Comparison of ENCODE assay signal across 14 cellular contexts in the genomic region with DNA sequence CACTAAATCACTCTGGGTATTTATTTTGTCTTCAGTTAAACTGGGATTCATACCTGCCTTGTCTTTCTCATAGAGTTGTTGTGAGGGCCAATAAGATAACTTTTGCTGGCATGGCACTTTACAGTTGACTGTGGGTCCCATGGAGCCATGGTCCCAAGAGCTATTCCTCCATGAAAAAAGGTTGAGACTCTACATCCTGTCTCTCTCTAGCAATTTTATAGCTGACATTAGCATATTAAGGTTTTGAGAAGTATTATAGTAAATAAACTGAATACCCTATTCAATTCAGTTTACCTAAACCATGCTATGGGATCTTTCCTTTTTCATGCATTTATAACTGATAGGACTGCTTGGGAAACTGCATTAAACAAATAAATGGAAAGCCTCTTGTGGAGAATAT. TPM values are rescaled to one million over a fixed set of nuclear protein-coding genes. Genes with fewer than 3 reads are reported as not detected.
DNase-seq lines count a peak whose midpoint lies in the region.
"Had no signal": no experiment of that assay in that cellular context is flagged by ENCODE, and none has a peak within 500 bp of the region (broad histone marks: within the 10 kb centered on the region; RNA-seq: fewer than 3 reads in every experiment).

No MANE protein-coding gene starts in this region.

- no peaks in the 10 kb centered on the region for H3K4me1 Mint-ChIP-seq in activated naive CD4-positive, alpha-beta T cell treated with anti-CD3 and anti-CD28 coated beads, Interleukin-2, amount 50 U/mL, for 24 hours

- no peak overlapping the region for H3K4me3 Mint-ChIP-seq in activated naive CD4-positive, alpha-beta T cell treated with anti-CD3 and anti-CD28 coated beads, Interleukin-2, amount 50 U/mL, for 24 hours
- H3K4me3 Mint-ChIP-seq: CD4-positive, alpha-beta memory T cell; HFFc6; IgD-negative memory B cell had no signal

- H3K9me3 Mint-ChIP-seq in activated naive CD4-positive, alpha-beta T cell treated with anti-CD3 and anti-CD28 coated beads, Interleukin-2, amount 50 U/mL, for 24 hours, result no peaks in the 10 kb centered on the region
- H3K9me3 Mint-ChIP-seq: CD4-positive, alpha-beta memory T cell; HFFc6; IgD-negative memory B cell had no signal

- no peaks in the 10 kb centered on the region for H3K9me3 ChIP-seq in SJCRH30 (replicated peaks)
- H3K9me3 ChIP-seq: BLaER1 treated with 17β-estradiol and CSF1 and Interleukin-3, amounts not matched to agents 10 nM and 100 nM had no signal

- DNase-seq in activated naive CD4-positive, alpha-beta T cell treated with Interleukin-2 at 50 U/mL for 16 hours, result no peak
- DNase-seq in caudate nucleus (lab: John Stamatoyannopoulos, UW) (no peak), SJCRH30 (no peak), NCI-H748 treated with DMSO at 0.1 percent for 48 hours (lab: John Stamatoyannopoulos, UW) (no peak)
- DNase-seq: 8988T; ACHN; CD4-positive, alpha-beta memory T cell; DMS79; HCEC 1CT; HFFc6 had no signal

- H3K36me3 ChIP-seq in SJCRH30, result peaks cover 89% of the 10 kb centered on the region

- peak overlapping the region; percentile 51 for H3K27ac Mint-ChIP-seq in activated naive CD4-positive, alpha-beta T cell treated with anti-CD3 and anti-CD28 coated beads, Interleukin-2, amount 50 U/mL, for 24 hours
- H3K27ac Mint-ChIP-seq: HFFc6, IgD-negative memory B cell had no signal

- H3K27ac ChIP-seq in caudate nucleus (ENCODE audit: low read depth, low read length) (peak overlapping the region; percentile 16), SJCRH30 (no peak overlapping the region)
- H3K27ac ChIP-seq: BLaER1 treated with 17β-estradiol and CSF1 and Interleukin-3, amounts not matched to agents 10 nM and 100 nM had no signal

- H3K27me3 ChIP-seq in SJCRH30, result no peaks in the 10 kb centered on the region
- H3K27me3 ChIP-seq: BLaER1 treated with 17β-estradiol and CSF1 and Interleukin-3, amounts not matched to agents 10 nM and 100 nM had no signal

- H3K4me3 ChIP-seq in SJCRH30, result no peak overlapping the region
- H3K4me3 ChIP-seq: BLaER1 treated with 17β-estradiol and CSF1 and Interleukin-3, amounts not matched to agents 10 nM and 100 nM; GM12878 had no signal

- no peaks in the 10 kb centered on the region for H3K27me3 Mint-ChIP-seq in activated naive CD4-positive, alpha-beta T cell treated with anti-CD3 and anti-CD28 coated beads, Interleukin-2, amount 50 U/mL, for 24 hours
- H3K27me3 Mint-ChIP-seq: CD4-positive, alpha-beta memory T cell; IgD-negative memory B cell had no signal

- no peaks in the 10 kb centered on the region for H3K4me1 ChIP-seq in SJCRH30
- H3K4me1 ChIP-seq: BLaER1 treated with 17β-estradiol and CSF1 and Interleukin-3, amounts not matched to agents 10 nM and 100 nM had no signal

- H3K36me3 Mint-ChIP-seq in activated naive CD4-positive, alpha-beta T cell treated with anti-CD3 and anti-CD28 coated beads, Interleukin-2, amount 50 U/mL, for 24 hours, result peaks cover 23% of the 10 kb centered on the region

RNA-seq across cellular contexts. Expression of gene OGFOD1, which starts 17.4 kb away (rescaled TPM):
- total RNA-seq in SJCRH30 (2014; rRNA removed; shearing (Covaris generic)), result 150 and 179 TPM in 2 replicates

RNA-seq across cellular contexts. Expression of gene NUDT21, which starts 17.7 kb away (rescaled TPM):
- 243 and 262 TPM in 2 replicates for total RNA-seq in SJCRH30 (2014; rRNA removed; shearing (Covaris generic))

RNA-seq across cellular contexts. Expression of gene AMFR, which starts 43.5 kb away (rescaled TPM):
- 140 TPM in 2 replicates for total RNA-seq in SJCRH30 (2014; rRNA removed; shearing (Covaris generic))

RNA-seq across cellular contexts. Expression of gene BBS2, which starts 51.0 kb away (rescaled TPM):
- 10.9 and 11.7 TPM in 2 replicates for total RNA-seq in SJCRH30 (2014; rRNA removed; shearing (Covaris generic))
